8 cellular contexts compared by ENCODE assay signal in genomic region chr11:62839050-62840015, GRCh38. TPM values are rescaled to one million over a fixed set of nuclear protein-coding genes. Genes with fewer than 3 reads are reported as not detected.
DNase-seq lines count a peak whose midpoint lies in the region; ATAC-seq, FAIRE-seq and TF ChIP-seq lines count a peak whose summit lies in the region.

WDR74 (minus strand) TSS chr11:62839590; CDS start chr11:62839570, 20 bp downstream.

- H2AFZ ChIP-seq in astrocyte (ENCODE audit: low read depth, low read length), result peak within 1 kb of the TSS; percentile 72

- FAIRE-seq in astrocyte (lab: Jason Lieb, UNC), result no peak

- peak within 1 kb of the TSS; percentile 85 for H3K4me3 ChIP-seq in astrocyte (ENCODE audit: insufficient read depth, low read depth, low read length)

- H3K27me3 ChIP-seq in astrocyte (ENCODE audit: insufficient read depth, low read length), result no peaks in the 10 kb centered on the region

- H3K4me3 Mint-ChIP-seq in T-helper 2 cell treated with Interferon-gamma antibody and Interleukin-4, amounts not matched to agents 5 μg/mL and 100 μg/mL, for 36 hours, result no peak within 1 kb of the TSS
- H3K4me3 Mint-ChIP-seq in astrocyte (ENCODE audit: unreplicated experiment), result no peak within 1 kb of the TSS

- peaks cover 19% of the 10 kb centered on the region for H4K20me1 ChIP-seq in astrocyte (ENCODE audit: insufficient read depth, low read length)

- H3K27ac Mint-ChIP-seq in T-helper 2 cell treated with Interferon-gamma antibody and Interleukin-4, amounts not matched to agents 5 μg/mL and 100 μg/mL, for 36 hours, result no peak within 1 kb of the TSS
- H3K27ac Mint-ChIP-seq in astrocyte (ENCODE audit: unreplicated experiment), result no peak within 1 kb of the TSS

- no peaks in the 10 kb centered on the region for H3K27me3 Mint-ChIP-seq in T-helper 2 cell treated with Interferon-gamma antibody and Interleukin-4, amounts not matched to agents 5 μg/mL and 100 μg/mL, for 36 hours (ENCODE audit: low read depth)
- H3K27me3 Mint-ChIP-seq in astrocyte (ENCODE audit: low read depth, unreplicated experiment), result no peaks in the 10 kb centered on the region

- peaks cover 15% of the 10 kb centered on the region for H3K4me1 ChIP-seq in astrocyte (ENCODE audit: insufficient read depth, low read length)

- H3K36me3 Mint-ChIP-seq in T-helper 2 cell treated with Interferon-gamma antibody and Interleukin-4, amounts not matched to agents 5 μg/mL and 100 μg/mL, for 36 hours (ENCODE audit: low read depth), result peaks cover 29% of the 10 kb centered on the region
- peaks cover 13% of the 10 kb centered on the region for H3K36me3 Mint-ChIP-seq in astrocyte (ENCODE audit: low read depth, unreplicated experiment)

- peaks cover 24% of the 10 kb centered on the region for H3K4me1 Mint-ChIP-seq in T-helper 2 cell treated with Interferon-gamma antibody and Interleukin-4, amounts not matched to agents 5 μg/mL and 100 μg/mL, for 36 hours (ENCODE audit: low read depth)
- peaks cover 12% of the 10 kb centered on the region for H3K4me1 Mint-ChIP-seq in astrocyte (ENCODE audit: low read depth, unreplicated experiment)

- H3K9me3 Mint-ChIP-seq in T-helper 2 cell treated with Interferon-gamma antibody and Interleukin-4, amounts not matched to agents 5 μg/mL and 100 μg/mL, for 36 hours, result no peaks in the 10 kb centered on the region
- H3K9me3 Mint-ChIP-seq in astrocyte (ENCODE audit: unreplicated experiment), result no peaks in the 10 kb centered on the region

- ATAC-seq in GM18502 (IDR thresholded peaks at IDR 0.05; ENCODE audit: poor library complexity, unreplicated experiment), result peak; percentile 57
- ATAC-seq in HG02970 (IDR thresholded peaks at IDR 0.05; ENCODE audit: low FRiP score, unreplicated experiment), result peak; percentile 42

- H3K4me2 ChIP-seq in astrocyte (ENCODE audit: low read length), result peak within 1 kb of the TSS; percentile 90

- H3K79me2 ChIP-seq in astrocyte (ENCODE audit: insufficient read depth, low read length), result peaks cover 50% of the 10 kb centered on the region

- DNase-seq in NCI-H2029 (lab: John Stamatoyannopoulos, UW) (peak; percentile 93), astrocyte (ENCODE audit: low read depth) (peak; percentile 86), hepatic stellate cell (ENCODE audit: low spot score) (peak; percentile 85), retina (peak; percentile 94), GOT3 (lab: John Stamatoyannopoulos, UW) (no peak)
- DNase-seq in T-helper 2 cell treated with Interferon-gamma antibody and Interleukin-4, amounts not matched to agents 5 μg/mL and 100 μg/mL, for 36 hours (ENCODE audit: low spot score), result peak; percentile 93

- H3K9ac ChIP-seq in astrocyte (ENCODE audit: low read length), result peak within 1 kb of the TSS; percentile 90

- H3K36me3 ChIP-seq in astrocyte (ENCODE audit: insufficient read depth, low read length), result peaks cover 16% of the 10 kb centered on the region

- no peak for TF ChIP-seq CTCF in astrocyte (IDR thresholded peaks at IDR 0.05; ENCODE audit: insufficient read depth, low read depth, low read length)

- H3K27ac ChIP-seq in astrocyte (ENCODE audit: low read depth, low read length), result peak within 1 kb of the TSS; percentile 90

- no peaks in the 10 kb centered on the region for H3K9me3 ChIP-seq in astrocyte (ENCODE audit: insufficient read depth, low read depth, low read length)

RNA-seq across cellular contexts. Expression of gene WDR74, which starts in this region (rescaled TPM):
- 46.8 and 53.5 TPM in 2 replicates for total RNA-seq in astrocyte
